8 cellular contexts compared by ENCODE assay signal in the genomic region with DNA sequence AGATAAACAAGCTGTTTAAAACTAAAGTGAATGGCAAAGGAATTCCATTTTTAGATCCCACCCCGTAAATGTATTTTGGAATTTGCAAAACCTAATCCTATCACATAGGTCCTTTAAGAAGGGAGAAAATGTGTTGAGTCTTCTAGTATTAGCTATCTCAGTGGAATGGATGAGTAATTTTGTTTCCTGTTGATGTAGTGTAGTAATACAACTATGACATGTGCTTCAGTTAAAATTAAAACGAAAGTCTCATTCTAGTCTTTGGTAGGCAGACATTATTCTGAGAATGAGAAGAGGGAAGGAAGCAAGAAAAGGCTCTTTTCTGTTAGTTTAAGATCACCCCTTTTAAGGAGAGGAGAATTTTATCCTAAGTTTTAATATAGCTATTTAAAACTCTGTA.
DNase-seq lines count a peak whose midpoint lies in the region; ATAC-seq, FAIRE-seq and TF ChIP-seq lines count a peak whose summit lies in the region.

No MANE protein-coding gene starts in this region.

- H3K4me3 ChIP-seq in fibroblast of pulmonary artery (replicated peaks; ENCODE audit: low read depth, low read length) = no peak overlapping the region

- no peak for TF ChIP-seq CTCF in fibroblast of pulmonary artery (IDR thresholded peaks at IDR 0.05; ENCODE audit: low read length, missing control alignments)

- peak; percentile 82 for FAIRE-seq in GM18507 (lab: Jason Lieb, UNC)

- peak; percentile 2 for DNase-seq in GM18507 (ENCODE audit: extremely low spot score, insufficient read length, low read depth)
- peak; percentile 84 for DNase-seq in fibroblast of pulmonary artery (ENCODE audit: low read depth)
- DNase-seq in NCI-H2081 treated with DMSO at 0.1 percent for 48 hours (lab: John Stamatoyannopoulos, UW) = no peak
- DNase-seq in stimulated activated CD4-positive, alpha-beta T cell treated with anti-CD3 and anti-CD28 coated beads, Interleukin-2, amount 100 ng/mL, for 48 hours = no peak
- DNase-seq in stimulated activated naive CD4-positive, alpha-beta T cell treated with Interleukin-2 at 50 U/mL for 16 hours (lab: John Stamatoyannopoulos, UW) = no peak

- ATAC-seq in HG02571 (IDR thresholded peaks at IDR 0.05; ENCODE audit: unreplicated experiment) = peak; percentile 62
- ATAC-seq in GM18858 (IDR thresholded peaks at IDR 0.05; ENCODE audit: unreplicated experiment) = no peak

TF ChIP-seq in PFSK-1, 5 proteins besides CTCF, POLR2A, EP300 and RAD21:
- TF ChIP-seq FOXP2 (optimal IDR thresholded peaks at IDR 0.05; ENCODE audit: borderline replicate concordance, extremely low read depth, extremely low read length, insufficient read depth) (no peak), SIN3A (IDR thresholded peaks at IDR 0.05; ENCODE audit: borderline replicate concordance, insufficient read depth, low read length) (peak; percentile 58; the same call in 1 of the 2 replicates), POLR2AphosphoS5 (IDR thresholded peaks at IDR 0.05; ENCODE audit: low read depth, low read length) (no peak), TAF1 (IDR thresholded peaks at IDR 0.05; ENCODE audit: borderline replicate concordance, insufficient read depth, low read length) (no peak)
- TF ChIP-seq, protein P1, sequence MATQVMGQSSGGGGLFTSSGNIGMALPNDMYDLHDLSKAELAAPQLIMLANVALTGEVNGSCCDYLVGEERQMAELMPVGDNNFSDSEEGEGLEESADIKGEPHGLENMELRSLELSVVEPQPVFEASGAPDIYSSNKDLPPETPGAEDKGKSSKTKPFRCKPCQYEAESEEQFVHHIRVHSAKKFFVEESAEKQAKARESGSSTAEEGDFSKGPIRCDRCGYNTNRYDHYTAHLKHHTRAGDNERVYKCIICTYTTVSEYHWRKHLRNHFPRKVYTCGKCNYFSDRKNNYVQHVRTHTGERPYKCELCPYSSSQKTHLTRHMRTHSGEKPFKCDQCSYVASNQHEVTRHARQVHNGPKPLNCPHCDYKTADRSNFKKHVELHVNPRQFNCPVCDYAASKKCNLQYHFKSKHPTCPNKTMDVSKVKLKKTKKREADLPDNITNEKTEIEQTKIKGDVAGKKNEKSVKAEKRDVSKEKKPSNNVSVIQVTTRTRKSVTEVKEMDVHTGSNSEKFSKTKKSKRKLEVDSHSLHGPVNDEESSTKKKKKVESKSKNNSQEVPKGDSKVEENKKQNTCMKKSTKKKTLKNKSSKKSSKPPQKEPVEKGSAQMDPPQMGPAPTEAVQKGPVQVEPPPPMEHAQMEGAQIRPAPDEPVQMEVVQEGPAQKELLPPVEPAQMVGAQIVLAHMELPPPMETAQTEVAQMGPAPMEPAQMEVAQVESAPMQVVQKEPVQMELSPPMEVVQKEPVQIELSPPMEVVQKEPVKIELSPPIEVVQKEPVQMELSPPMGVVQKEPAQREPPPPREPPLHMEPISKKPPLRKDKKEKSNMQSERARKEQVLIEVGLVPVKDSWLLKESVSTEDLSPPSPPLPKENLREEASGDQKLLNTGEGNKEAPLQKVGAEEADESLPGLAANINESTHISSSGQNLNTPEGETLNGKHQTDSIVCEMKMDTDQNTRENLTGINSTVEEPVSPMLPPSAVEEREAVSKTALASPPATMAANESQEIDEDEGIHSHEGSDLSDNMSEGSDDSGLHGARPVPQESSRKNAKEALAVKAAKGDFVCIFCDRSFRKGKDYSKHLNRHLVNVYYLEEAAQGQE (IDR thresholded peaks at IDR 0.05; ENCODE audit: insufficient read depth in 1 of 2, low read depth in 2 of 2, low read length in 2 of 2) = no peak

Comparison
In these comparisons a context has a peak if more than half of its experiments do, and no peak if none do; other contexts are left out.
1. DNase-seq: peak in GM18507 (single experiment) and fibroblast of pulmonary artery (single experiment); none in NCI-H2081 treated with DMSO at 0.1 percent for 48 hours (single experiment), stimulated activated CD4-positive, alpha-beta T cell treated with anti-CD3 and anti-CD28 coated beads, Interleukin-2, amount 100 ng/mL, for 48 hours (0 of 2) and stimulated activated naive CD4-positive, alpha-beta T cell treated with Interleukin-2 at 50 U/mL for 16 hours (single experiment).